ENCODE assay signal across 17 cellular contexts in the genomic region with DNA sequence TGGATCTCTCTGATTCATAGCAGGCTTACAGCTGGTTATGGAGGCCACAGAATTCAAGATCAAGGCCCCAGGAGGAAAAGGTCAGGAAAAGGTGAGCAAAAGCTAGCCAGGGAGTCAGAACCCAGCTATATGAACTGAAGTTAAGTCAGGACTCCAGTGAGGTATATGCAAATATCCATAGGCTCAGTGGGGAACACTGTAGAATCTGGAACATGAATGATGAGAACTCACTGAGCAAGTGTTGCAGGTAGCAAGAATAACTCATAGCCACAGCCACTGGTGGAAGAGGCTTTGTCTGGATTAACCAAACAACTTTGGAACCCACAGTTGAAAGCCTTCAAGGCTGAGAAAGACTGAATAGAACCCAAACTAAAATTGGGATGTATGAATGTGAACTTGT.
"Had no signal": no experiment of that assay in that cellular context is flagged by ENCODE, and none has a peak within 500 bp of the region (broad histone marks: within the 10 kb centered on the region; RNA-seq: fewer than 3 reads in every experiment).

No MANE protein-coding gene starts in this region.

- H3K4me3 ChIP-seq: esophagus squamous epithelium, gastroesophageal sphincter, lung, sigmoid colon, skin epidermis, stomach, thyroid gland had no signal

- H3K27me3 ChIP-seq: esophagus squamous epithelium, gastroesophageal sphincter, sigmoid colon, stomach, thyroid gland had no signal

- ATAC-seq: gastroesophageal sphincter, left cardiac atrium, left ventricle myocardium superior, natural killer cell had no signal

- H3K9me3 ChIP-seq: esophagus squamous epithelium, gastroesophageal sphincter, sigmoid colon, stomach, thyroid gland had no signal

- DNase-seq: effector memory CD4-positive, alpha-beta T cell; esophagus squamous epithelium; foreskin fibroblast; glutamatergic neuron; kidney; left cardiac atrium; left ventricle myocardium superior; natural killer cell; posterior cingulate gyrus; sigmoid colon; stimulated activated CD4-positive, alpha-beta T cell treated with anti-CD3 and anti-CD28 coated beads, Interleukin-12 subunit alpha, Interleukin-12 subunit beta, amount 100 ng/mL, for 4 hours; stimulated activated naive CD4-positive, alpha-beta T cell; stomach; thyroid gland had no signal

- H3K27ac ChIP-seq: sigmoid colon had no signal

- H3K36me3 ChIP-seq: esophagus squamous epithelium, gastroesophageal sphincter, sigmoid colon, stomach, thyroid gland had no signal
